8 cellular contexts compared by ENCODE assay signal in genomic region chr17:336110-337021, GRCh38. TPM values are rescaled to one million over a fixed set of nuclear protein-coding genes. Genes with fewer than 3 reads are reported as not detected.
DNase-seq lines count a peak whose midpoint lies in the region; ATAC-seq and TF ChIP-seq lines count a peak whose summit lies in the region.

No MANE protein-coding gene starts in this region.

- H3K27ac ChIP-seq in lower lobe of right lung: peak overlapping the region; percentile 49

- peaks cover 48% of the 10 kb centered on the region for H3K4me1 ChIP-seq in lower lobe of right lung

- no peaks in the 10 kb centered on the region for H3K36me3 ChIP-seq in lower lobe of right lung

- ATAC-seq in activated naive CD8-positive, alpha-beta T cell treated with anti-CD3 and anti-CD28 coated beads, Interleukin-2, amount 10 ng/mL, durations not matched to agents 7 days and 5 days (ENCODE audit: low read depth): peak; percentile 20
- ATAC-seq in lower lobe of right lung: peak; percentile 52 to 66
- ATAC-seq in GM19467 (IDR thresholded peaks at IDR 0.05; ENCODE audit: unreplicated experiment): no peak
- ATAC-seq in HG02571 (IDR thresholded peaks at IDR 0.05; ENCODE audit: unreplicated experiment): no peak

- POLR2A ChIA-PET in activated naive CD8-positive, alpha-beta T cell treated with anti-CD3 and anti-CD28 coated beads, Interleukin-2, amount 10 ng/mL, durations not matched to agents 7 days and 5 days (lab: Charles Lee): no interaction called here

- intact Hi-C loops in activated naive CD4-positive, alpha-beta T cell treated with anti-CD3 and anti-CD28 coated beads for 36 hours (cut with micrococcal nuclease): no loop called here
- intact Hi-C loops in lower lobe of right lung (cut with DNase I): no loop called here

- H3K27me3 ChIP-seq in lower lobe of right lung (ENCODE audit: low read depth): no peaks in the 10 kb centered on the region

- no peaks in the 10 kb centered on the region for H3K36me3 Mint-ChIP-seq in activated naive CD4-positive, alpha-beta T cell treated with anti-CD3 and anti-CD28 coated beads for 36 hours (ENCODE audit: low read depth)
- no peaks in the 10 kb centered on the region for H3K36me3 Mint-ChIP-seq in activated naive CD8-positive, alpha-beta T cell treated with anti-CD3 and anti-CD28 coated beads, Interleukin-2, amount 10 ng/mL, durations not matched to agents 7 days and 5 days

- H3K4me3 Mint-ChIP-seq in activated naive CD4-positive, alpha-beta T cell treated with anti-CD3 and anti-CD28 coated beads for 36 hours: peak overlapping the region; percentile 24
- no peak overlapping the region for H3K4me3 Mint-ChIP-seq in activated naive CD8-positive, alpha-beta T cell treated with anti-CD3 and anti-CD28 coated beads, Interleukin-2, amount 10 ng/mL, durations not matched to agents 7 days and 5 days

- peaks cover 44% of the 10 kb centered on the region for H3K4me1 Mint-ChIP-seq in activated naive CD4-positive, alpha-beta T cell treated with anti-CD3 and anti-CD28 coated beads for 36 hours (ENCODE audit: low read depth)
- H3K4me1 Mint-ChIP-seq in activated naive CD8-positive, alpha-beta T cell treated with anti-CD3 and anti-CD28 coated beads, Interleukin-2, amount 10 ng/mL, durations not matched to agents 7 days and 5 days: peaks cover 5% of the 10 kb centered on the region

- DNase-seq in activated naive CD4-positive, alpha-beta T cell treated with anti-CD3 and anti-CD28 coated beads for 36 hours: peak; percentile 55
- no peak for DNase-seq in activated naive CD4-positive, alpha-beta T cell treated with Interleukin-2 at 50 U/mL for 16 hours
- no peak for DNase-seq in activated naive CD8-positive, alpha-beta T cell treated with anti-CD3 and anti-CD28 coated beads, Interleukin-2, amount 10 ng/mL, durations not matched to agents 7 days and 5 days
- DNase-seq in lower lobe of right lung: peak; percentile 86
- peak; percentile 70 for DNase-seq in ureter (ENCODE audit: low spot score)
- no peak for DNase-seq in medulla oblongata (ENCODE audit: extremely low spot score)

- TF ChIP-seq CTCF in lower lobe of right lung (IDR thresholded peaks at IDR 0.05): no peak

- no peak overlapping the region for H3K4me3 ChIP-seq in lower lobe of right lung

- CTCF ChIA-PET in activated naive CD4-positive, alpha-beta T cell treated with anti-CD3 and anti-CD28 coated beads for 36 hours (lab: Charles Lee): no interaction called here

- H3K9me3 Mint-ChIP-seq in activated naive CD4-positive, alpha-beta T cell treated with anti-CD3 and anti-CD28 coated beads for 36 hours: no peaks in the 10 kb centered on the region
- H3K9me3 Mint-ChIP-seq in activated naive CD8-positive, alpha-beta T cell treated with anti-CD3 and anti-CD28 coated beads, Interleukin-2, amount 10 ng/mL, durations not matched to agents 7 days and 5 days: no peaks in the 10 kb centered on the region

- no peaks in the 10 kb centered on the region for H3K27me3 Mint-ChIP-seq in activated naive CD4-positive, alpha-beta T cell treated with anti-CD3 and anti-CD28 coated beads for 36 hours (ENCODE audit: low read depth)
- H3K27me3 Mint-ChIP-seq in activated naive CD8-positive, alpha-beta T cell treated with anti-CD3 and anti-CD28 coated beads, Interleukin-2, amount 10 ng/mL, durations not matched to agents 7 days and 5 days: peaks cover 19% of the 10 kb centered on the region

- no peak overlapping the region for H3K27ac Mint-ChIP-seq in activated naive CD4-positive, alpha-beta T cell treated with anti-CD3 and anti-CD28 coated beads for 36 hours
- H3K27ac Mint-ChIP-seq in activated naive CD8-positive, alpha-beta T cell treated with anti-CD3 and anti-CD28 coated beads, Interleukin-2, amount 10 ng/mL, durations not matched to agents 7 days and 5 days: no peak overlapping the region

- no peaks in the 10 kb centered on the region for H3K9me3 ChIP-seq in lower lobe of right lung

RNA-seq across cellular contexts. Expression of gene RPH3AL, which starts 16.2 kb away (rescaled TPM):
- 1 to 10 TPM; 1.6 to 2.2 TPM for total RNA-seq in activated naive CD4-positive, alpha-beta T cell treated with anti-CD3 and anti-CD28 coated beads for 36 hours
- total RNA-seq in activated naive CD8-positive, alpha-beta T cell treated with anti-CD3 and anti-CD28 coated beads, Interleukin-2, amount 10 ng/mL, durations not matched to agents 7 days and 5 days: 1 to 10 TPM; 2.1 to 2.7 TPM
- total RNA-seq in lower lobe of right lung (38.7 TPM), ureter (45.6 TPM)

Comparison
In these comparisons a context has a peak if more than half of its experiments do, and no peak if none do; other contexts are left out.
1. DNase-seq: peak in activated naive CD4-positive, alpha-beta T cell treated with anti-CD3 and anti-CD28 coated beads for 36 hours (single experiment), lower lobe of right lung (single experiment) and ureter (single experiment); none in activated naive CD4-positive, alpha-beta T cell treated with Interleukin-2 at 50 U/mL for 16 hours (single experiment), activated naive CD8-positive, alpha-beta T cell treated with anti-CD3 and anti-CD28 coated beads, Interleukin-2, amount 10 ng/mL, durations not matched to agents 7 days and 5 days (single experiment) and medulla oblongata (single experiment).
2. ATAC-seq: peak in activated naive CD8-positive, alpha-beta T cell treated with anti-CD3 and anti-CD28 coated beads, Interleukin-2, amount 10 ng/mL, durations not matched to agents 7 days and 5 days (single experiment) and lower lobe of right lung (2 of 2); none in GM19467 (single experiment) and HG02571 (single experiment).
3. RNA of gene RPH3AL, which starts 16.2 kb away (total RNA-seq): 45.6 TPM in ureter (single experiment) and 38.7 TPM in lower lobe of right lung (single experiment); 2.1 to 2.7 TPM in activated naive CD8-positive, alpha-beta T cell treated with anti-CD3 and anti-CD28 coated beads, Interleukin-2, amount 10 ng/mL, durations not matched to agents 7 days and 5 days and 1.6 to 2.2 TPM in activated naive CD4-positive, alpha-beta T cell treated with anti-CD3 and anti-CD28 coated beads for 36 hours; every median in the first group is over 10 times any median in the second.